ENCODE assay signal across 8 cellular contexts in the genomic region with DNA sequence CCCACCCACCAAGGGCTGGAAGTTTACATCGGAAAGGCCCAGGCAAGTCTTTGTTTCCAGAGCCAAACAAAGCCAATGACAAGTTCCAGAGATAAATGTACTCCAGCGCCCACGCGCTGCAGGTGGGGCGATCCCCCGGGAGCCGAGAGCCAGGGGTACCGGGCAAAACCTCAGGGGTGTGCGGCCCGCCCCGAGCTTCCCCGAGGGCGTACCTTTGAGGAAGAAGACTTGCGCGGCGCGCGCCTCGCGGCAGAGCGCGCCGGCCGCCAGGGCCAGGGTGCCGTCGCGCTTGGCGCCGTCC. TPM values are rescaled to one million over a fixed set of nuclear protein-coding genes. Genes with fewer than 3 reads are reported as not detected.
A peak's percentile ranks its signal among the peaks of the same experiment; 100 is the strongest.
DNase-seq lines count a peak whose midpoint lies in the region; ATAC-seq and TF ChIP-seq lines count a peak whose summit lies in the region.

No MANE protein-coding gene starts in this region.

- CTCF ChIA-PET in activated CD4-positive, alpha-beta T cell treated with anti-CD3 and anti-CD28 coated beads for 36 hours (lab: Charles Lee) = interaction anchor here (0.7 to 1.0 kb wide), 2 partner anchors 9 to 161 kb away, joined by 3 to 4 read pairs; no protein-coding TSS in a partner anchor
- CTCF ChIA-PET in activated CD8-positive, alpha-beta T cell treated with anti-CD3 and anti-CD28 coated beads for 36 hours (lab: Charles Lee) = interaction anchor here (0.7 to 4.2 kb wide), 11 partner anchors 10 to 164 kb away, joined by 3 to 26 read pairs (median 4); no protein-coding TSS in a partner anchor

- H3K27me3 Mint-ChIP-seq in activated CD4-positive, alpha-beta T cell treated with anti-CD3 and anti-CD28 coated beads for 36 hours = no peaks in the 10 kb centered on the region
- no peaks in the 10 kb centered on the region for H3K27me3 Mint-ChIP-seq in activated CD8-positive, alpha-beta T cell treated with anti-CD3 and anti-CD28 coated beads for 36 hours
- H3K27me3 Mint-ChIP-seq in glutamatergic neuron (ENCODE audit: unreplicated experiment) = peaks cover 13% of the 10 kb centered on the region

- peak overlapping the region; percentile 82 for H3K4me3 Mint-ChIP-seq in activated CD4-positive, alpha-beta T cell treated with anti-CD3 and anti-CD28 coated beads for 36 hours
- H3K4me3 Mint-ChIP-seq in activated CD8-positive, alpha-beta T cell treated with anti-CD3 and anti-CD28 coated beads for 36 hours = peak overlapping the region; percentile 90
- peak overlapping the region; percentile 99 for H3K4me3 Mint-ChIP-seq in glutamatergic neuron (ENCODE audit: unreplicated experiment)

- H3K9me3 Mint-ChIP-seq in activated CD4-positive, alpha-beta T cell treated with anti-CD3 and anti-CD28 coated beads for 36 hours (ENCODE audit: low read depth) = no peaks in the 10 kb centered on the region
- no peaks in the 10 kb centered on the region for H3K9me3 Mint-ChIP-seq in activated CD8-positive, alpha-beta T cell treated with anti-CD3 and anti-CD28 coated beads for 36 hours
- H3K9me3 Mint-ChIP-seq in glutamatergic neuron (ENCODE audit: unreplicated experiment) = peaks cover 13% of the 10 kb centered on the region

- no peak for ATAC-seq in activated CD4-positive, alpha-beta T cell treated with anti-CD3 and anti-CD28 coated beads for 36 hours
- ATAC-seq in activated CD8-positive, alpha-beta T cell treated with anti-CD3 and anti-CD28 coated beads for 36 hours = no peak

- peaks cover 23% of the 10 kb centered on the region for H3K36me3 Mint-ChIP-seq in activated CD4-positive, alpha-beta T cell treated with anti-CD3 and anti-CD28 coated beads for 36 hours (ENCODE audit: low read depth)
- peaks cover 20% of the 10 kb centered on the region for H3K36me3 Mint-ChIP-seq in activated CD8-positive, alpha-beta T cell treated with anti-CD3 and anti-CD28 coated beads for 36 hours (ENCODE audit: low read depth)
- no peaks in the 10 kb centered on the region for H3K36me3 Mint-ChIP-seq in glutamatergic neuron (ENCODE audit: unreplicated experiment)

- peaks cover 70% of the 10 kb centered on the region for H3K4me1 Mint-ChIP-seq in activated CD4-positive, alpha-beta T cell treated with anti-CD3 and anti-CD28 coated beads for 36 hours
- H3K4me1 Mint-ChIP-seq in activated CD8-positive, alpha-beta T cell treated with anti-CD3 and anti-CD28 coated beads for 36 hours (ENCODE audit: low read depth) = peaks cover 68% of the 10 kb centered on the region
- peaks cover 44% of the 10 kb centered on the region for H3K4me1 Mint-ChIP-seq in glutamatergic neuron (ENCODE audit: low read depth, unreplicated experiment)

- no peak for TF ChIP-seq CTCF in activated CD8-positive, alpha-beta T cell treated with anti-CD3 and anti-CD28 coated beads for 36 hours (IDR thresholded peaks at IDR 0.05)
- no peak for TF ChIP-seq CTCF in glutamatergic neuron (IDR thresholded peaks at IDR 0.05; ENCODE audit: partially characterized antibody, unreplicated experiment)

- intact Hi-C loops in activated CD4-positive, alpha-beta T cell treated with anti-CD3 and anti-CD28 coated beads for 36 hours (cut with DNase I, micrococcal nuclease) = loop anchor here in 1 of 2 experiments (1.0 to 10.0 kb wide), 10 partner anchors 162 to 1383 kb away; a partner anchor contains a TSS
- intact Hi-C loops in activated CD8-positive, alpha-beta T cell treated with anti-CD3 and anti-CD28 coated beads for 36 hours (cut with micrococcal nuclease) = loop anchor here (5.0 kb wide), 3 partner anchors 37 to 67 kb away; no protein-coding TSS in a partner anchor

- no peak for DNase-seq in activated CD4-positive, alpha-beta T cell treated with anti-CD3 and anti-CD28 coated beads for 36 hours
- DNase-seq in activated CD4-positive, alpha-beta T cell treated with anti-CD3 and anti-CD28 coated beads for 1 hour = no peak
- DNase-seq in activated CD8-positive, alpha-beta T cell treated with anti-CD3 and anti-CD28 coated beads for 36 hours = no peak
- DNase-seq in glutamatergic neuron = no peak
- DNase-seq in stimulated activated CD8-positive, alpha-beta memory T cell treated with anti-CD3 and anti-CD28 coated beads, Interleukin-4, amount 100 ng/mL, for 48 hours = peak; percentile 64
- no peak for DNase-seq in OCI-M2 (lab: John Stamatoyannopoulos, UW; ENCODE audit: unreplicated experiment)
- no peak for DNase-seq in DMS53 treated with DMSO at 0.1 percent for 48 hours (lab: John Stamatoyannopoulos, UW; ENCODE audit: unreplicated experiment)
- no peak for DNase-seq in NCI-H526 treated with DMSO at 0.1 percent for 48 hours (lab: John Stamatoyannopoulos, UW)

- POLR2A ChIA-PET in activated CD4-positive, alpha-beta T cell treated with anti-CD3 and anti-CD28 coated beads for 36 hours (lab: Charles Lee) = interaction anchor here (0.7 to 3.1 kb wide), 3 partner anchors 13 to 37 kb away, joined by 3 to 19 read pairs (median 4); no protein-coding TSS in a partner anchor
- POLR2A ChIA-PET in activated CD8-positive, alpha-beta T cell treated with anti-CD3 and anti-CD28 coated beads for 36 hours (lab: Charles Lee) = interaction anchor here (0.6 to 2.8 kb wide), 18 partner anchors 9 to 214 kb away, joined by 3 to 22 read pairs (median 4); no protein-coding TSS in a partner anchor

- peak overlapping the region; percentile 53 for H3K27ac Mint-ChIP-seq in activated CD4-positive, alpha-beta T cell treated with anti-CD3 and anti-CD28 coated beads for 36 hours
- H3K27ac Mint-ChIP-seq in activated CD8-positive, alpha-beta T cell treated with anti-CD3 and anti-CD28 coated beads for 36 hours = peak overlapping the region; percentile 80
- peak overlapping the region; percentile 97 for H3K27ac Mint-ChIP-seq in glutamatergic neuron (ENCODE audit: unreplicated experiment)

RNA-seq across cellular contexts. Expression of a gene that starts 0.7 kb away (rescaled TPM):
- 1 to 10 TPM; 6.7 to 7.4 TPM for total RNA-seq in activated CD4-positive, alpha-beta T cell treated with anti-CD3 and anti-CD28 coated beads for 36 hours
- 10 to 100 TPM; 16.6 to 17.9 TPM for total RNA-seq in activated CD8-positive, alpha-beta T cell treated with anti-CD3 and anti-CD28 coated beads for 36 hours
- 91.7 TPM for total RNA-seq in glutamatergic neuron (ENCODE audit: unreplicated experiment)
